1 cellular context compared by ENCODE assay signal in the genomic region with DNA sequence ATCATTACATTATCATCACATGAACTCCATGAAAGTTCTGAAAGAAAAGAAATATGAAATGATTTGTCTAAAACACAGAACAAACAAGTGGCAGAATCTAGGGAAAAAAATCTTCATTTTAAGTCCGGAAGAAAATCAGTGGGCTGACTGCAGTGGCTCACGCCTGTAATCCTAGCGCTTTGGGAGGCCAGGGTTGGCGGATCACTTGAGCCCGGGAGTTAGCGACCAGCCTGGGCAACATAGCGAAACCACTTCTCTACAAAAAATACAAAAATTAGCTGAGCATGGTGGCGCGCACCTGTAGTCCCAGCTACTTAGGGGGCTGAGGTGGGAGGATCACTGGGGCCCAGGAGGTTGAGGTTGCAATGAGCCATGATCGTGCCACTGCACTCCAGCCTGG.
A peak's percentile ranks its signal among the peaks of the same experiment; 100 is the strongest.
TF ChIP-seq lines count a peak whose summit lies in the region.

No MANE protein-coding gene starts in this region.

TF ChIP-seq in HepG2, 621 proteins besides CTCF, POLR2A, EP300 and RAD21:
- TF ChIP-seq, protein P1, sequence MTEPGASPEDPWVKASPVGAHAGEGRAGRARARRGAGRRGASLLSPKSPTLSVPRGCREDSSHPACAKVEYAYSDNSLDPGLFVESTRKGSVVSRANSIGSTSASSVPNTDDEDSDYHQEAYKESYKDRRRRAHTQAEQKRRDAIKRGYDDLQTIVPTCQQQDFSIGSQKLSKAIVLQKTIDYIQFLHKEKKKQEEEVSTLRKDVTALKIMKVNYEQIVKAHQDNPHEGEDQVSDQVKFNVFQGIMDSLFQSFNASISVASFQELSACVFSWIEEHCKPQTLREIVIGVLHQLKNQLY (CRISPR knock-in tag; IDR thresholded peaks at IDR 0.05), result no peak
- TF ChIP-seq, protein P2, sequence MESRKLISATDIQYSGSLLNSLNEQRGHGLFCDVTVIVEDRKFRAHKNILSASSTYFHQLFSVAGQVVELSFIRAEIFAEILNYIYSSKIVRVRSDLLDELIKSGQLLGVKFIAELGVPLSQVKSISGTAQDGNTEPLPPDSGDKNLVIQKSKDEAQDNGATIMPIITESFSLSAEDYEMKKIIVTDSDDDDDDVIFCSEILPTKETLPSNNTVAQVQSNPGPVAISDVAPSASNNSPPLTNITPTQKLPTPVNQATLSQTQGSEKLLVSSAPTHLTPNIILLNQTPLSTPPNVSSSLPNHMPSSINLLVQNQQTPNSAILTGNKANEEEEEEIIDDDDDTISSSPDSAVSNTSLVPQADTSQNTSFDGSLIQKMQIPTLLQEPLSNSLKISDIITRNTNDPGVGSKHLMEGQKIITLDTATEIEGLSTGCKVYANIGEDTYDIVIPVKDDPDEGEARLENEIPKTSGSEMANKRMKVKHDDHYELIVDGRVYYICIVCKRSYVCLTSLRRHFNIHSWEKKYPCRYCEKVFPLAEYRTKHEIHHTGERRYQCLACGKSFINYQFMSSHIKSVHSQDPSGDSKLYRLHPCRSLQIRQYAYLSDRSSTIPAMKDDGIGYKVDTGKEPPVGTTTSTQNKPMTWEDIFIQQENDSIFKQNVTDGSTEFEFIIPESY (CRISPR knock-in tag; IDR thresholded peaks at IDR 0.05), result peak; percentile 93
- TF ChIP-seq ZBTB38 (CRISPR knock-in tag; IDR thresholded peaks at IDR 0.05) (0 out of 2 replicates have a peak, but pooled peaks have one; percentile 22), ZNF547 (CRISPR knock-in tag; IDR thresholded peaks at IDR 0.05) (no peak)
